Comparison of ENCODE assay signal across 2 cellular contexts in the genomic region with DNA sequence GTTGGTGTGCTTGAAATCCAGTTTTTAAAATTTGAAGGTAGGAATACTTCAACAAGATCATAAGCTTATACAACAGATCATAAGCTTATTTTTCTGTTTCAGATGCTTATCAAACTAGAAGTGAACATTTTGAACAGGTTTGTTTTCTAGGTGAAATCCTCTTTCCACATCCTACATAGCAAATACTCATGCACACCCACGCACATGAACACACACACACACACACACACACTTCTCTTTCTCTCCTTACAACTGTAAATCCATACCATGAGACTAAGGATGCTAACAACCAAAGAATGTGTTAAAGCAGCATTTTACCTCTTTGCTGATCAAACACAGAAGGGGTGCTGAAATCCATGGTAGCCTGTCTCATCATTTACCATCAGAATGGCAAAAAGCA.
TF ChIP-seq lines count a peak whose summit lies in the region.

No MANE protein-coding gene starts in this region.

TF ChIP-seq in HepG2, 621 proteins besides CTCF, POLR2A, EP300 and RAD21:
- no peak for TF ChIP-seq ZBTB21 (CRISPR knock-in tag; IDR thresholded peaks at IDR 0.05)
- TF ChIP-seq HDAC2 (CRISPR knock-in tag; IDR thresholded peaks at IDR 0.05): no peak
- no peak for TF ChIP-seq SAFB2 (CRISPR knock-in tag; IDR thresholded peaks at IDR 0.05; ENCODE audit: borderline replicate concordance, low read depth)
- TF ChIP-seq ZNF431 (CRISPR knock-in tag; IDR thresholded peaks at IDR 0.05; ENCODE audit: borderline replicate concordance, low read depth): no peak
- TF ChIP-seq, protein P1, sequence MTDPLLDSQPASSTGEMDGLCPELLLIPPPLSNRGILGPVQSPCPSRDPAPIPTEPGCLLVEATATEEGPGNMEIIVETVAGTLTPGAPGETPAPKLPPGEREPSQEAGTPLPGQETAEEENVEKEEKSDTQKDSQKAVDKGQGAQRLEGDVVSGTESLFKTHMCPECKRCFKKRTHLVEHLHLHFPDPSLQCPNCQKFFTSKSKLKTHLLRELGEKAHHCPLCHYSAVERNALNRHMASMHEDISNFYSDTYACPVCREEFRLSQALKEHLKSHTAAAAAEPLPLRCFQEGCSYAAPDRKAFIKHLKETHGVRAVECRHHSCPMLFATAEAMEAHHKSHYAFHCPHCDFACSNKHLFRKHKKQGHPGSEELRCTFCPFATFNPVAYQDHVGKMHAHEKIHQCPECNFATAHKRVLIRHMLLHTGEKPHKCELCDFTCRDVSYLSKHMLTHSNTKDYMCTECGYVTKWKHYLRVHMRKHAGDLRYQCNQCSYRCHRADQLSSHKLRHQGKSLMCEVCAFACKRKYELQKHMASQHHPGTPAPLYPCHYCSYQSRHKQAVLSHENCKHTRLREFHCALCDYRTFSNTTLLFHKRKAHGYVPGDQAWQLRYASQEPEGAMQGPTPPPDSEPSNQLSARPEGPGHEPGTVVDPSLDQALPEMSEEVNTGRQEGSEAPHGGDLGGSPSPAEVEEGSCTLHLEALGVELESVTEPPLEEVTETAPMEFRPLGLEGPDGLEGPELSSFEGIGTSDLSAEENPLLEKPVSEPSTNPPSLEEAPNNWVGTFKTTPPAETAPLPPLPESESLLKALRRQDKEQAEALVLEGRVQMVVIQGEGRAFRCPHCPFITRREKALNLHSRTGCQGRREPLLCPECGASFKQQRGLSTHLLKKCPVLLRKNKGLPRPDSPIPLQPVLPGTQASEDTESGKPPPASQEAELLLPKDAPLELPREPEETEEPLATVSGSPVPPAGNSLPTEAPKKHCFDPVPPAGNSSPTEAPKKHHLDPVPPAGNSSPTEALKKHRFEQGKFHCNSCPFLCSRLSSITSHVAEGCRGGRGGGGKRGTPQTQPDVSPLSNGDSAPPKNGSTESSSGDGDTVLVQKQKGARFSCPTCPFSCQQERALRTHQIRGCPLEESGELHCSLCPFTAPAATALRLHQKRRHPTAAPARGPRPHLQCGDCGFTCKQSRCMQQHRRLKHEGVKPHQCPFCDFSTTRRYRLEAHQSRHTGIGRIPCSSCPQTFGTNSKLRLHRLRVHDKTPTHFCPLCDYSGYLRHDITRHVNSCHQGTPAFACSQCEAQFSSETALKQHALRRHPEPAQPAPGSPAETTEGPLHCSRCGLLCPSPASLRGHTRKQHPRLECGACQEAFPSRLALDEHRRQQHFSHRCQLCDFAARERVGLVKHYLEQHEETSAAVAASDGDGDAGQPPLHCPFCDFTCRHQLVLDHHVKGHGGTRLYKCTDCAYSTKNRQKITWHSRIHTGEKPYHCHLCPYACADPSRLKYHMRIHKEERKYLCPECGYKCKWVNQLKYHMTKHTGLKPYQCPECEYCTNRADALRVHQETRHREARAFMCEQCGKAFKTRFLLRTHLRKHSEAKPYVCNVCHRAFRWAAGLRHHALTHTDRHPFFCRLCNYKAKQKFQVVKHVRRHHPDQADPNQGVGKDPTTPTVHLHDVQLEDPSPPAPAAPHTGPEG (CRISPR knock-in tag; IDR thresholded peaks at IDR 0.05): no peak
- no peak for TF ChIP-seq ZNF432 (CRISPR knock-in tag; IDR thresholded peaks at IDR 0.05; ENCODE audit: borderline replicate concordance)
- TF ChIP-seq ZNF12 (CRISPR knock-in tag; IDR thresholded peaks at IDR 0.05): no peak
- TF ChIP-seq ZNF337 (CRISPR knock-in tag; IDR thresholded peaks at IDR 0.05; ENCODE audit: borderline replicate concordance, low read depth): no peak
- TF ChIP-seq, protein P2, sequence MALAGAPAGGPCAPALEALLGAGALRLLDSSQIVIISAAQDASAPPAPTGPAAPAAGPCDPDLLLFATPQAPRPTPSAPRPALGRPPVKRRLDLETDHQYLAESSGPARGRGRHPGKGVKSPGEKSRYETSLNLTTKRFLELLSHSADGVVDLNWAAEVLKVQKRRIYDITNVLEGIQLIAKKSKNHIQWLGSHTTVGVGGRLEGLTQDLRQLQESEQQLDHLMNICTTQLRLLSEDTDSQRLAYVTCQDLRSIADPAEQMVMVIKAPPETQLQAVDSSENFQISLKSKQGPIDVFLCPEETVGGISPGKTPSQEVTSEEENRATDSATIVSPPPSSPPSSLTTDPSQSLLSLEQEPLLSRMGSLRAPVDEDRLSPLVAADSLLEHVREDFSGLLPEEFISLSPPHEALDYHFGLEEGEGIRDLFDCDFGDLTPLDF (CRISPR knock-in tag; IDR thresholded peaks at IDR 0.05): no peak
- no peak for TF ChIP-seq SKI (IDR thresholded peaks at IDR 0.05; ENCODE audit: partially characterized antibody)
- no peak for TF ChIP-seq MAFG (CRISPR knock-in tag; IDR thresholded peaks at IDR 0.05)
- no peak for TF ChIP-seq NR1H2 (CRISPR knock-in tag; IDR thresholded peaks at IDR 0.05; ENCODE audit: borderline replicate concordance, low read depth)
- no peak for TF ChIP-seq KDM3A (CRISPR knock-in tag; IDR thresholded peaks at IDR 0.05; ENCODE audit: low read depth)
- no peak for TF ChIP-seq ZKSCAN8 (CRISPR knock-in tag; IDR thresholded peaks at IDR 0.05; ENCODE audit: borderline replicate concordance)
- no peak for TF ChIP-seq ZNF614 (CRISPR knock-in tag; IDR thresholded peaks at IDR 0.05; ENCODE audit: borderline replicate concordance)
- no peak for TF ChIP-seq BORCS8-MEF2B (CRISPR knock-in tag; IDR thresholded peaks at IDR 0.05)
- no peak for TF ChIP-seq ZFYVE20 (CRISPR knock-in tag; IDR thresholded peaks at IDR 0.05; ENCODE audit: borderline replicate concordance, low read depth)
- no peak for TF ChIP-seq POLR2G (IDR thresholded peaks at IDR 0.05; ENCODE audit: low read depth, low read length)

TF ChIP-seq in SK-N-SH, 30 proteins besides CTCF, POLR2A, EP300 and RAD21:
- TF ChIP-seq FOXM1 (IDR thresholded peaks at IDR 0.05; ENCODE audit: low read depth) (no peak), SMC3 (IDR thresholded peaks at IDR 0.05; ENCODE audit: low read depth, low read length) (no peak), SIN3A (IDR thresholded peaks at IDR 0.05; ENCODE audit: borderline replicate concordance, low read depth, low read length) (no peak), ZBTB33 (IDR thresholded peaks at IDR 0.05; ENCODE audit: borderline replicate concordance, low read depth) (no peak), GATA2 (CRISPR knock-in tag; IDR thresholded peaks at IDR 0.05) (no peak)
